In genomic region chr12:124632510-124632909, GRCh38 we compare ENCODE assay signal across 12 cellular contexts.
DNase-seq lines count a peak whose midpoint lies in the region; ATAC-seq and TF ChIP-seq lines count a peak whose summit lies in the region.
"Had no signal": no experiment of that assay in that cellular context is flagged by ENCODE, and none has a peak within 500 bp of the region (broad histone marks: within the 10 kb centered on the region; RNA-seq: fewer than 3 reads in every experiment).

No MANE protein-coding gene starts in this region.

- H3K4ac ChIP-seq in neuronal stem cell (ENCODE audit: low read length) = no peak overlapping the region

- H3K23ac ChIP-seq in neuronal stem cell (ENCODE audit: low read depth, low read length, poor library complexity) = peak overlapping the region; percentile 3

- no peaks in the 10 kb centered on the region for H3K36me3 ChIP-seq in HEK293 (ENCODE audit: control insufficient read depth in 2 of 2, insufficient read depth in 1 of 2, low read length in 2 of 2)
- no peaks in the 10 kb centered on the region for H3K36me3 ChIP-seq in neuronal stem cell (replicated peaks in 1 of 2; ENCODE audit: control insufficient read depth in 2 of 2, insufficient read depth in 2 of 2, low read length in 2 of 2)
- H3K36me3 ChIP-seq: suprapubic skin had no signal

- H3K9me3 ChIP-seq in HEK293 (ENCODE audit: control insufficient read depth, insufficient read depth, low read depth, low read length) (no peaks in the 10 kb centered on the region), neuronal stem cell (replicated peaks in 1 of 2; ENCODE audit: control insufficient read depth in 2 of 2, insufficient read depth in 1 of 2, low read depth in 1 of 2, low read length in 2 of 2) (no peaks in the 10 kb centered on the region)
- H3K9me3 ChIP-seq: suprapubic skin had no signal

- H3K4me1 ChIP-seq in HEK293 (ENCODE audit: control insufficient read depth, insufficient read depth, low read length) = no peaks in the 10 kb centered on the region
- peaks cover 2 to 6% of the 10 kb centered on the region in 2 donors for H3K4me1 ChIP-seq in neuronal stem cell (ENCODE audit: control insufficient read depth in 2 of 2, insufficient read depth in 1 of 2, low read depth in 1 of 2, low read length in 2 of 2)

- H4K8ac ChIP-seq in neuronal stem cell (ENCODE audit: low read depth, low read length) = peak overlapping the region; percentile 20

- no peak overlapping the region for H3K9ac ChIP-seq in neuronal stem cell (ENCODE audit: low read depth, low read length, poor library complexity)

- H2BK120ac ChIP-seq in neuronal stem cell (ENCODE audit: low read depth, low read length) = no peak overlapping the region

- POLR2A ChIA-PET in HEK293 (lab: Yijun Ruan, JAX) = no interaction called here

- H3K27me3 ChIP-seq in neuronal stem cell (ENCODE audit: control insufficient read depth in 3 of 3, insufficient read depth in 3 of 3, low read depth in 1 of 3, low read length in 3 of 3) = peaks cover 0 to 5% (median 0%) of the 10 kb centered on the region in 3 experiments
- H3K27me3 ChIP-seq: suprapubic skin had no signal

- ATAC-seq in HG03159 (IDR thresholded peaks at IDR 0.05; ENCODE audit: unreplicated experiment) (no peak), GM18867 (IDR thresholded peaks at IDR 0.05; ENCODE audit: unreplicated experiment) (no peak)
- ATAC-seq: activated naive CD8-positive, alpha-beta T cell treated with anti-CD3 and anti-CD28 coated beads, Interleukin-2, amount 50 U/mL, for 24 hours had no signal

- no peak overlapping the region for H2AK5ac ChIP-seq in neuronal stem cell (ENCODE audit: low read depth, low read length)

- H2BK5ac ChIP-seq in neuronal stem cell (ENCODE audit: low read length) = no peak overlapping the region

- TF ChIP-seq POLR2A in erythroblast (IDR thresholded peaks at IDR 0.05; ENCODE audit: low read length) = no peak

- H3K4me2 ChIP-seq in neuronal stem cell (ENCODE audit: insufficient read depth, low read length, poor library complexity, severe bottlenecking) = no peak overlapping the region

- TF ChIP-seq CTCF in HEK293 (tag by site-specific recombination; IDR thresholded peaks at IDR 0.05) = no peak

- H2BK12ac ChIP-seq in neuronal stem cell (ENCODE audit: low read length) = no peak overlapping the region

- H3K14ac ChIP-seq in neuronal stem cell (ENCODE audit: low read length) = no peak overlapping the region

- CTCF ChIA-PET in HEK293 (lab: Yijun Ruan, JAX) = no interaction called here

- peak overlapping the region; percentile 81 for H3K18ac ChIP-seq in neuronal stem cell (ENCODE audit: low read length)

- H3K4me3 ChIP-seq in HEK293 (ENCODE audit: low read depth, low read length) (no peak overlapping the region), neuronal stem cell (ENCODE audit: low read length in 2 of 2) (no peak overlapping the region)
- H3K4me3 ChIP-seq: suprapubic skin had no signal

- H2BK15ac ChIP-seq in neuronal stem cell (ENCODE audit: low read length) = peak overlapping the region; percentile 5

- no CpG with 5 or more reads among the region's 6 CpGs for WGBS in neuronal stem cell (ENCODE audit: extremely low coverage in 2 of 2, insufficient read length in 2 of 2, insufficient replicate concordance in 1 of 2), 2 donors

- no peak overlapping the region for H4K91ac ChIP-seq in neuronal stem cell (ENCODE audit: low read depth, low read length, poor library complexity)

- DNase-seq in NCI-H524 treated with DMSO at 0.1 percent for 48 hours (lab: John Stamatoyannopoulos, UW) (peak; percentile 10), erythroblast (lab: John Stamatoyannopoulos, UW) (peak; percentile 75 to 92), neuronal stem cell (ENCODE audit: low spot score) (no peak)
- no peak for DNase-seq in activated CD4-positive, alpha-beta T cell treated with anti-CD3 and anti-CD28 coated beads, Interleukin-2, amount 50 U/mL, for 4 hours
- DNase-seq: activated naive CD8-positive, alpha-beta T cell treated with anti-CD3 and anti-CD28 coated beads, Interleukin-2, amount 50 U/mL, for 24 hours; effector CD4-positive, alpha-beta T cell; head of caudate nucleus; NCI-H1048 had no signal

- peak overlapping the region; percentile 36 for H2AFZ ChIP-seq in neuronal stem cell (ENCODE audit: low read length)

- no peaks in the 10 kb centered on the region for H3K79me1 ChIP-seq in neuronal stem cell (ENCODE audit: low read depth, low read length)

- H3K27ac ChIP-seq in HEK293 (ENCODE audit: extremely low read depth, low read depth, low read length) (no peak overlapping the region), neuronal stem cell (replicated peaks; ENCODE audit: low read length) (no peak overlapping the region)
- H3K27ac ChIP-seq: suprapubic skin had no signal

TF ChIP-seq in HEK293, 187 proteins besides CTCF, POLR2A, EP300 and RAD21:
- TF ChIP-seq EGR2 (tag by site-specific recombination; IDR thresholded peaks at IDR 0.05; ENCODE audit: low read depth) (0 out of 2 replicates have a peak, but pooled peaks have one; percentile 31), ZXDB (tag by site-specific recombination; IDR thresholded peaks at IDR 0.05) (no peak), ZNF488 (tag by site-specific recombination; IDR thresholded peaks at IDR 0.05) (no peak), GLI4 (tag by site-specific recombination; IDR thresholded peaks at IDR 0.05) (no peak), ZNF248 (tag by site-specific recombination; IDR thresholded peaks at IDR 0.05) (no peak), ZFHX2 (tag by site-specific recombination; conservative IDR thresholded peaks at IDR 0.05) (peak; percentile 29; the same call in 1 of the 2 replicates), ZNF184 (tag by site-specific recombination; IDR thresholded peaks at IDR 0.05) (no peak), ZNF600 (tag by site-specific recombination; IDR thresholded peaks at IDR 0.05) (peak; percentile 40; the same call in 1 of the 2 replicates), ZNF366 (tag by site-specific recombination; conservative IDR thresholded peaks at IDR 0.05) (no peak), ZNF792 (tag by site-specific recombination; IDR thresholded peaks at IDR 0.05) (no peak), TCF7L2 (IDR thresholded peaks at IDR 0.05; ENCODE audit: borderline replicate concordance, low read depth, low read length) (no peak), ZNF133 (tag by site-specific recombination; IDR thresholded peaks at IDR 0.05) (no peak), ZNF302 (tag by site-specific recombination; IDR thresholded peaks at IDR 0.05; ENCODE audit: low read depth) (no peak), ZBTB7A (tag by site-specific recombination; IDR thresholded peaks at IDR 0.05; ENCODE audit: low read depth) (no peak), OVOL3 (tag by site-specific recombination; IDR thresholded peaks at IDR 0.05) (no peak), WT1 (tag by site-specific recombination; IDR thresholded peaks at IDR 0.05) (peak; percentile 85), ZNF670 (tag by site-specific recombination; IDR thresholded peaks at IDR 0.05; ENCODE audit: low read depth) (no peak), KLF1 (tag by site-specific recombination; IDR thresholded peaks at IDR 0.05) (no peak), ZNF544 (tag by site-specific recombination; IDR thresholded peaks at IDR 0.05) (no peak)
- TF ChIP-seq, protein P1, sequence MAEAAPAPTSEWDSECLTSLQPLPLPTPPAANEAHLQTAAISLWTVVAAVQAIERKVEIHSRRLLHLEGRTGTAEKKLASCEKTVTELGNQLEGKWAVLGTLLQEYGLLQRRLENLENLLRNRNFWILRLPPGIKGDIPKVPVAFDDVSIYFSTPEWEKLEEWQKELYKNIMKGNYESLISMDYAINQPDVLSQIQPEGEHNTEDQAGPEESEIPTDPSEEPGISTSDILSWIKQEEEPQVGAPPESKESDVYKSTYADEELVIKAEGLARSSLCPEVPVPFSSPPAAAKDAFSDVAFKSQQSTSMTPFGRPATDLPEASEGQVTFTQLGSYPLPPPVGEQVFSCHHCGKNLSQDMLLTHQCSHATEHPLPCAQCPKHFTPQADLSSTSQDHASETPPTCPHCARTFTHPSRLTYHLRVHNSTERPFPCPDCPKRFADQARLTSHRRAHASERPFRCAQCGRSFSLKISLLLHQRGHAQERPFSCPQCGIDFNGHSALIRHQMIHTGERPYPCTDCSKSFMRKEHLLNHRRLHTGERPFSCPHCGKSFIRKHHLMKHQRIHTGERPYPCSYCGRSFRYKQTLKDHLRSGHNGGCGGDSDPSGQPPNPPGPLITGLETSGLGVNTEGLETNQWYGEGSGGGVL (tag by site-specific recombination; IDR thresholded peaks at IDR 0.05) = no peak; the same call in 1 of the 2 replicates
TF ChIP-seq in HEK293: peak in this region for 4.

Comparison
In these comparisons a context has a peak if more than half of its experiments do, and no peak if none do; other contexts are left out.
1. DNase-seq: peak in NCI-H524 treated with DMSO at 0.1 percent for 48 hours (single experiment) and erythroblast (2 of 2); none in neuronal stem cell (single experiment) and activated CD4-positive, alpha-beta T cell treated with anti-CD3 and anti-CD28 coated beads, Interleukin-2, amount 50 U/mL, for 4 hours (0 of 2).